8 cellular contexts compared by ENCODE assay signal in the genomic region with DNA sequence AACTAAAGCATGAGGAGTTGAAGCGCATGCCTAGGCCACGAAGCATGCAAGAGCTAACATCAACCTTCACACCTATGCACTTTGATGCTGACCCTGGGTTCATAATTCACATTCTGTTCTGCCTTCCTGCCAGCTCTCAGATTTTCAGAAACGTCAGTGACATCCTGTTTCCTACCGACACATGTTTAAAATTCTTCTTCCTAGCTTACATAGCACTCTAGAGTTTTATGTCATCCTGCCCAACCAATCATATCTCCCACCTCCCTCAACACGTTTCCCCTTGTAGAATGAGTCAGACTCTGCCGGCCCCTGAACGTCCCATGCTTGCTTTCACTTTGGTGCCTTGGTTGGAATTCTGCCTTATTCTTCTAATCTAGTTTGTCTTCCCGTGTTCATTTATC.
A peak's percentile ranks its signal among the peaks of the same experiment; 100 is the strongest.
DNase-seq lines count a peak whose midpoint lies in the region; ATAC-seq and TF ChIP-seq lines count a peak whose summit lies in the region.

No MANE protein-coding gene starts in this region.

- peak overlapping the region; percentile 48 for H2AFZ ChIP-seq in ACC112 (ENCODE audit: low read length, unreplicated experiment)

- H3K4me1 ChIP-seq in ACC112 (ENCODE audit: control insufficient read depth, insufficient read depth, low read length, unreplicated experiment) (peaks cover 27% of the 10 kb centered on the region), left lung (peaks cover 8 to 32% of the 10 kb centered on the region in 2 donors), transverse colon (peaks cover 0 to 17% (median 8%) of the 10 kb centered on the region in 4 donors)

- TF ChIP-seq EP300 in transverse colon (IDR thresholded peaks at IDR 0.05; ENCODE audit: low read depth) = no peak

- H3K9me3 ChIP-seq in left lung (no peaks in the 10 kb centered on the region), transverse colon (no peaks in the 10 kb centered on the region)

- intact Hi-C loops in left lung (cut with DNase I) = no loop called here
- intact Hi-C loops in transverse colon (cut with DNase I; ENCODE audit: low total_unique reads) = no loop called here

- peak overlapping the region; percentile 57 for H3K27ac ChIP-seq in ACC112 (ENCODE audit: low read depth, low read length)
- H3K27ac ChIP-seq in left lung = peak overlapping the region; percentile 35 to 48
- peak overlapping the region; percentile 36 to 54 (median 49) for H3K27ac ChIP-seq in transverse colon

- DNase-seq in GM19238 (ENCODE audit: insufficient read length, low spot score) (peak; percentile 5), left lung (no peak), transverse colon (no peak), NCI-H2029 treated with DMSO at 0.1 percent for 48 hours (lab: John Stamatoyannopoulos, UW) (no peak), middle frontal gyrus (ENCODE audit: extremely low spot score, low spot score) (no peak)
- peak; percentile 1 for DNase-seq in activated gamma-delta T cell treated with anti-CD3 and anti-CD28 coated beads, Interleukin-2, amount 50 U/mL, for 16 hours (ENCODE audit: low read depth)

- WGBS in transverse colon (ENCODE audit: low coverage in 1 of 2), 2 donors = 59% methylated on average over 8 of the region's 8 CpGs

- TF ChIP-seq POLR2A in transverse colon (IDR thresholded peaks at IDR 0.05) = no peak

- H3K27me3 ChIP-seq in ACC112 (ENCODE audit: insufficient read depth, low read length) (no peaks in the 10 kb centered on the region), left lung (no peaks in the 10 kb centered on the region), transverse colon (no peaks in the 10 kb centered on the region)

- ATAC-seq in HG03469 (IDR thresholded peaks at IDR 0.05; ENCODE audit: unreplicated experiment) (peak; percentile 59), left lung (peak; percentile 16)

- in situ Hi-C loops in transverse colon (cut with MboI; ENCODE audit: low pct_ligation_motif_present in 1 of 4, low pct_unique_long_range_greater_than_20kb in 1 of 4, low sequenced_read_pairs in 3 of 4) = loop anchor here in 3 of 4 donors (5.0 to 10.0 kb wide), 3 partner anchors 63 to 147 kb away; a partner anchor contains a TSS

- H3K36me3 ChIP-seq in ACC112 (ENCODE audit: insufficient read depth, low read length) (no peaks in the 10 kb centered on the region), left lung (peaks cover 0 to 27% of the 10 kb centered on the region in 2 donors), transverse colon (no peaks in the 10 kb centered on the region)

- no peaks in the 10 kb centered on the region for H3K79me2 ChIP-seq in ACC112 (ENCODE audit: control insufficient read depth, insufficient read depth, low read length, unreplicated experiment)

- peak overlapping the region; percentile 57 for H3K4me3 ChIP-seq in ACC112 (ENCODE audit: low read depth, low read length)
- no peak overlapping the region for H3K4me3 ChIP-seq in left lung
- H3K4me3 ChIP-seq in transverse colon = no peak overlapping the region

- TF ChIP-seq CTCF in left lung (IDR thresholded peaks at IDR 0.05) = no peak
- no peak for TF ChIP-seq CTCF in transverse colon (IDR thresholded peaks at IDR 0.05)

Comparison
In these comparisons a context has a peak if more than half of its experiments do, and no peak if none do; other contexts are left out.
1. DNase-seq: peak in GM19238 (single experiment) and activated gamma-delta T cell treated with anti-CD3 and anti-CD28 coated beads, Interleukin-2, amount 50 U/mL, for 16 hours (single experiment); none in left lung (0 of 2), transverse colon (single experiment), NCI-H2029 treated with DMSO at 0.1 percent for 48 hours (single experiment) and middle frontal gyrus (single experiment).
2. Peak in every context shown above with its lines, with median percentiles within 50 percentile points of each other: H3K27ac ChIP-seq.